In genomic region chr18:63266888-63267790, GRCh38 we compare ENCODE assay signal across 14 cellular contexts. TPM values are rescaled to one million over a fixed set of nuclear protein-coding genes. Genes with fewer than 3 reads are reported as not detected.
DNase-seq lines count a peak whose midpoint lies in the region; ATAC-seq, FAIRE-seq and TF ChIP-seq lines count a peak whose summit lies in the region.
"Had no signal": no experiment of that assay in that cellular context is flagged by ENCODE, and none has a peak within 500 bp of the region (broad histone marks: within the 10 kb centered on the region; RNA-seq: fewer than 3 reads in every experiment).

No MANE protein-coding gene starts in this region.

- no peaks in the 10 kb centered on the region for H3K27me3 Mint-ChIP-seq in CD4-positive, alpha-beta memory T cell
- no peaks in the 10 kb centered on the region for H3K27me3 Mint-ChIP-seq in activated naive CD8-positive, alpha-beta T cell treated with anti-CD3 and anti-CD28 coated beads, Interleukin-2, amount 10 ng/mL, durations not matched to agents 7 days and 5 days

- peaks cover 70% of the 10 kb centered on the region for H3K4me1 ChIP-seq in CD4-positive, alpha-beta memory T cell (ENCODE audit: insufficient read depth, low read length)
- peaks cover 19 to 20% of the 10 kb centered on the region in 2 experiments for H3K4me1 ChIP-seq in neutrophil (ENCODE audit: control insufficient read depth in 1 of 2, insufficient read depth in 1 of 2, low read depth in 1 of 2, low read length in 1 of 2)

- H3K4me1 Mint-ChIP-seq in CD4-positive, alpha-beta memory T cell: peaks cover 49 to 88% (median 61%) of the 10 kb centered on the region in 4 donors
- peaks cover 51% of the 10 kb centered on the region for H3K4me1 Mint-ChIP-seq in activated naive CD8-positive, alpha-beta T cell treated with anti-CD3 and anti-CD28 coated beads, Interleukin-2, amount 10 ng/mL, durations not matched to agents 7 days and 5 days

- TF ChIP-seq CTCF in neutrophil (IDR thresholded peaks at IDR 0.05): no peak

- peaks cover 10 to 35% of the 10 kb centered on the region in 2 donors for H3K36me3 Mint-ChIP-seq in CD4-positive, alpha-beta memory T cell
- peaks cover 33% of the 10 kb centered on the region for H3K36me3 Mint-ChIP-seq in activated naive CD8-positive, alpha-beta T cell treated with anti-CD3 and anti-CD28 coated beads, Interleukin-2, amount 10 ng/mL, durations not matched to agents 7 days and 5 days

- no peaks in the 10 kb centered on the region for H3K27me3 ChIP-seq in CD4-positive, alpha-beta memory T cell (ENCODE audit: insufficient read depth, low read length)
- H3K27me3 ChIP-seq in neutrophil: no peaks in the 10 kb centered on the region

- CTCF ChIA-PET in CD4-positive, alpha-beta memory T cell (lab: Charles Lee; ENCODE audit: partially characterized antibody): interaction anchor here (1.2 to 2.0 kb wide), 5 partner anchors 10 to 56 kb away, joined by 3 to 7 read pairs (median 4); partner anchors contain the start of gene BCL2

- peak; percentile 40 for FAIRE-seq in GM12892 (lab: Jason Lieb, UNC)
- FAIRE-seq: frontal cortex had no signal

- no peak overlapping the region for H3K27ac ChIP-seq in CD4-positive, alpha-beta memory T cell (ENCODE audit: low read depth, low read length)
- H3K27ac ChIP-seq in neutrophil (peak overlapping the region; percentile 60), caudate nucleus (ENCODE audit: low read depth, low read length) (no peak overlapping the region)

- DNase-seq in CD4-positive, alpha-beta memory T cell: peak in 1 of 5 donors; percentile 14
- DNase-seq in GM12892 (ENCODE audit: insufficient read length) (no peak), caudate nucleus (lab: John Stamatoyannopoulos, UW) (no peak)
- DNase-seq in activated naive CD8-positive, alpha-beta T cell treated with anti-CD3 and anti-CD28 coated beads, Interleukin-2, amount 10 ng/mL, durations not matched to agents 7 days and 5 days: no peak
- DNase-seq: activated T-cell treated with anti-CD3 and anti-CD28 coated beads for 4 hours; NCI-H1694 treated with DMSO at 0.1 percent for 48 hours; right cardiac atrium; SIG-M5; stimulated activated CD4-positive, alpha-beta T cell treated with anti-CD3 and anti-CD28 coated beads, Interleukin-4, amount 100 ng/mL, for 24 hours; stimulated activated naive CD4-positive, alpha-beta T cell treated with Interleukin-2 at 50 U/mL for 16 hours had no signal

- peak; percentile 37 for ATAC-seq in activated naive CD8-positive, alpha-beta T cell treated with anti-CD3 and anti-CD28 coated beads, Interleukin-2, amount 10 ng/mL, durations not matched to agents 7 days and 5 days (ENCODE audit: low read depth)
- no peak for ATAC-seq in GM21825 (IDR thresholded peaks at IDR 0.05; ENCODE audit: unreplicated experiment)
- no peak for ATAC-seq in HG02798 (IDR thresholded peaks at IDR 0.05; ENCODE audit: poor library complexity, unreplicated experiment)
- ATAC-seq: right cardiac atrium had no signal

- POLR2A ChIA-PET in CD4-positive, alpha-beta memory T cell (lab: Charles Lee; ENCODE audit: partially characterized antibody): interaction anchor here (0.6 to 2.4 kb wide), 10 partner anchors 11 to 109 kb away, joined by 3 to 12 read pairs (median 4); no protein-coding TSS in a partner anchor
- POLR2A ChIA-PET in activated naive CD8-positive, alpha-beta T cell treated with anti-CD3 and anti-CD28 coated beads, Interleukin-2, amount 10 ng/mL, durations not matched to agents 7 days and 5 days (lab: Charles Lee): interaction anchor here (0.8 to 2.2 kb wide), 10 partner anchors 9 to 129 kb away, joined by 3 to 10 read pairs (median 4); no protein-coding TSS in a partner anchor

- peaks cover 0 to 1% (median 0%) of the 10 kb centered on the region in 8 donors for H3K9me3 Mint-ChIP-seq in CD4-positive, alpha-beta memory T cell
- H3K9me3 Mint-ChIP-seq in activated naive CD8-positive, alpha-beta T cell treated with anti-CD3 and anti-CD28 coated beads, Interleukin-2, amount 10 ng/mL, durations not matched to agents 7 days and 5 days: no peaks in the 10 kb centered on the region

- intact Hi-C loops in CD4-positive, alpha-beta memory T cell (cut with micrococcal nuclease): no loop called here

- H3K4me3 Mint-ChIP-seq in CD4-positive, alpha-beta memory T cell: peak overlapping the region; percentile 33 to 77 (median 64)
- H3K4me3 Mint-ChIP-seq in activated naive CD8-positive, alpha-beta T cell treated with anti-CD3 and anti-CD28 coated beads, Interleukin-2, amount 10 ng/mL, durations not matched to agents 7 days and 5 days: peak overlapping the region; percentile 70

- peak overlapping the region; percentile 25 to 93 (median 62) for H3K27ac Mint-ChIP-seq in CD4-positive, alpha-beta memory T cell
- peak overlapping the region; percentile 83 for H3K27ac Mint-ChIP-seq in activated naive CD8-positive, alpha-beta T cell treated with anti-CD3 and anti-CD28 coated beads, Interleukin-2, amount 10 ng/mL, durations not matched to agents 7 days and 5 days

- H3K4me3 ChIP-seq in CD4-positive, alpha-beta memory T cell (ENCODE audit: low read length in 2 of 2): no peak overlapping the region
- no peak overlapping the region for H3K4me3 ChIP-seq in neutrophil (ENCODE audit: low read depth in 1 of 2, low read length in 1 of 2)

- no peak for TF ChIP-seq POLR2A in GM12892 (IDR thresholded peaks at IDR 0.05; ENCODE audit: low read depth, low read length)

- no peaks in the 10 kb centered on the region for H3K36me3 ChIP-seq in CD4-positive, alpha-beta memory T cell (ENCODE audit: insufficient read depth, low read length)
- no peaks in the 10 kb centered on the region for H3K36me3 ChIP-seq in neutrophil

- no peaks in the 10 kb centered on the region for H3K9me3 ChIP-seq in CD4-positive, alpha-beta memory T cell (ENCODE audit: control insufficient read depth in 1 of 2, low read length in 2 of 2)
- H3K9me3 ChIP-seq in neutrophil: no peaks in the 10 kb centered on the region

RNA-seq across cellular contexts. Expression of gene BCL2, which starts 52.4 kb away (rescaled TPM):
- 10 to 100 TPM; 40.8 to 42.7 TPM for total RNA-seq in CD4-positive, alpha-beta memory T cell
- 10 to 100 TPM; 28.5 to 50.4 TPM for polyA plus RNA-seq in CD4-positive, alpha-beta memory T cell
- 47.4 TPM for polyA plus RNA-seq in GM12892 (2012; ENCODE audit: missing spikeins)
- 100 to 1,000 TPM; 121 to 128 TPM for total RNA-seq in activated naive CD8-positive, alpha-beta T cell treated with anti-CD3 and anti-CD28 coated beads, Interleukin-2, amount 10 ng/mL, durations not matched to agents 7 days and 5 days
